Comparison of ENCODE assay signal across 1 cellular context in the genomic region with DNA sequence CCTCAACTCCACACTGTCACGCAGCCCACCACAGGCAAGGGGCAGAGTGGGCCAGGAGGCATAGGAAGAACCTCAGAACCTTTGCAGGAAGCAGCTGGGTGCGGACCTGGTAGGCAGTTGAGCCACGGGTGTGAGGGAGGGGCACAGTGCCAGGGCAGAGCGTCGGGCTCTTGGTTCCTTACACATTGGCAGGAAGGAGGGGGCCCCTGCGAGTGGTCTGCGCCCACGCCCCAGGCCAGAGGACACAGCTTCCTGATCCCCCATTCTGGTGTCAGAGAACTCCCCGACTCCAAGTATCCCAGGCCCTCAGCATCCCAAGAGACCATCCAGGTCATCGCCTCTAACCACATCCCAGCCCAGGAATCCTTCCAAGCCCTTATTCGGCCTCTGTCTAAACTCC.
TF ChIP-seq lines count a peak whose summit lies in the region.

No MANE protein-coding gene starts in this region.

TF ChIP-seq in A549, 52 proteins besides CTCF, POLR2A, EP300 and RAD21 (continued from another document):
- TF ChIP-seq FOXS1 (CRISPR knock-in tag; IDR thresholded peaks at IDR 0.05), result no peak
- TF ChIP-seq PBX3 (IDR thresholded peaks at IDR 0.05), result no peak
